8 cellular contexts compared by ENCODE assay signal in the genomic region with DNA sequence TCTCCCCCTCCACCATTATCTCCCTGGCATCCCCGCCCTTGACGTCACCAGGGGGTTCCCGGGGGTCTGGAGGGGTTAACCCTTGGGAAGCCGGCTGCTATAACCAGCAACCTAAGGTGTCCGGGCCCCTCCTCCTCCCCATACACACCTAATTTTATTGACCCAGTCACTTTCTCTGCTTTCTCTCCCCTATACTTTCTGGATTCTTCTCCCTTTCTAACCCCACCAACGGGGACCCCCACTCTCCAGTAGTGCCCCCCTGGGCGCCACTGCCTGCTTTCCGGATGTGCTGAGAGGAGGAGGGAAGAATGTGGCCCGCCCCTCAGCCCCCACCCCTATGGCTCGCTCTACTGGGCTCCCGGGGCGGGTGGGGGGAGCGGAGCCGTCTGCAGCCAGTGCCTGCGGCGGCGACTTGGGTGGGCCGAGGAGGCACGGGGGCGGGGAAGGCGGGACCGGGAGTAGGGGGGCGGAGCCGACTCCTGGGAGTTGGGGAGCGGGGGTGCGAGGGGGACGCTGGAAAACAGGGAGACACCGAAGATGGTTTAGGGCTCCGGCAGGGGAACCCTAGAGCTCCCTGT. TPM values are rescaled to one million over a fixed set of nuclear protein-coding genes. Genes with fewer than 3 reads are reported as not detected.
DNase-seq lines count a peak whose midpoint lies in the region; ATAC-seq and TF ChIP-seq lines count a peak whose summit lies in the region.

No MANE protein-coding gene starts in this region.

- peak overlapping the region; percentile 66 for H3K4me3 ChIP-seq in fibroblast of pulmonary artery (replicated peaks; ENCODE audit: low read depth, low read length)

- peak in 1 of 2 donors; percentile 7 for ATAC-seq in natural killer cell treated with Interleukin-12 subunit alpha and Interleukin-12 subunit beta and Interleukin-15 and Interleukin-18, amount 100 ng/mL, for 72 hours
- ATAC-seq in GM18517 (IDR thresholded peaks at IDR 0.05; ENCODE audit: unreplicated experiment) (no peak), HG02938 (IDR thresholded peaks at IDR 0.05; ENCODE audit: unreplicated experiment) (no peak)

- peaks cover 44% of the 10 kb centered on the region for H3K4me1 Mint-ChIP-seq in activated CD4-positive, alpha-beta memory T cell treated with anti-CD3 and anti-CD28 coated beads for 36 hours (ENCODE audit: low read depth)
- H3K4me1 Mint-ChIP-seq in natural killer cell treated with Interleukin-12 subunit alpha and Interleukin-12 subunit beta and Interleukin-15 and Interleukin-18, amount 100 ng/mL, for 72 hours (ENCODE audit: low read depth in 2 of 2), result peaks cover 49 to 59% of the 10 kb centered on the region in 2 donors

- DNase-seq in HK-2 (ENCODE audit: unreplicated experiment) (peak; percentile 53), fibroblast of pulmonary artery (ENCODE audit: low read depth) (peak; percentile 37), dedifferentiated amniotic fluid mesenchymal stem cell (ENCODE audit: extremely low spot score) (no peak)
- DNase-seq in activated CD4-positive, alpha-beta memory T cell treated with anti-CD3 and anti-CD28 coated beads for 36 hours, result peak; percentile 47
- DNase-seq in natural killer cell treated with Interleukin-12 subunit alpha and Interleukin-12 subunit beta and Interleukin-15 and Interleukin-18, amount 100 ng/mL, for 72 hours (ENCODE audit: low spot score), result peak; percentile 59

- H3K27ac ChIP-seq in C4-2B, result peak overlapping the region; percentile 24; the same call in 1 of the 2 replicates

- H3K36me3 Mint-ChIP-seq in activated CD4-positive, alpha-beta memory T cell treated with anti-CD3 and anti-CD28 coated beads for 36 hours, result no peaks in the 10 kb centered on the region
- no peaks in the 10 kb centered on the region for H3K36me3 Mint-ChIP-seq in natural killer cell treated with Interleukin-12 subunit alpha and Interleukin-12 subunit beta and Interleukin-15 and Interleukin-18, amount 100 ng/mL, for 72 hours

- intact Hi-C loops in activated CD4-positive, alpha-beta memory T cell treated with anti-CD3 and anti-CD28 coated beads for 36 hours (cut with micrococcal nuclease), result no loop called here

- peaks cover 4% of the 10 kb centered on the region for H3K27me3 Mint-ChIP-seq in activated CD4-positive, alpha-beta memory T cell treated with anti-CD3 and anti-CD28 coated beads for 36 hours
- peaks cover 0 to 4% of the 10 kb centered on the region in 2 donors for H3K27me3 Mint-ChIP-seq in natural killer cell treated with Interleukin-12 subunit alpha and Interleukin-12 subunit beta and Interleukin-15 and Interleukin-18, amount 100 ng/mL, for 72 hours

- POLR2A ChIA-PET in activated CD4-positive, alpha-beta memory T cell treated with anti-CD3 and anti-CD28 coated beads for 36 hours (lab: Charles Lee), result interaction anchor here (0.6 to 1.4 kb wide), 3 partner anchors 11 to 323 kb away, joined by 3 read pairs; no protein-coding TSS in a partner anchor

- H3K27ac Mint-ChIP-seq in activated CD4-positive, alpha-beta memory T cell treated with anti-CD3 and anti-CD28 coated beads for 36 hours, result no peak overlapping the region
- peak overlapping the region in 1 of 2 donors; percentile 69 for H3K27ac Mint-ChIP-seq in natural killer cell treated with Interleukin-12 subunit alpha and Interleukin-12 subunit beta and Interleukin-15 and Interleukin-18, amount 100 ng/mL, for 72 hours

- CTCF ChIA-PET in activated CD4-positive, alpha-beta memory T cell treated with anti-CD3 and anti-CD28 coated beads for 36 hours (lab: Charles Lee), result interaction anchor here (1.0 to 6.5 kb wide), 10 partner anchors 8 to 232 kb away, joined by 3 to 47 read pairs (median 8); a partner anchor contains a TSS

- no peaks in the 10 kb centered on the region for H3K9me3 Mint-ChIP-seq in activated CD4-positive, alpha-beta memory T cell treated with anti-CD3 and anti-CD28 coated beads for 36 hours
- H3K9me3 Mint-ChIP-seq in natural killer cell treated with Interleukin-12 subunit alpha and Interleukin-12 subunit beta and Interleukin-15 and Interleukin-18, amount 100 ng/mL, for 72 hours, result no peaks in the 10 kb centered on the region

- H3K4me3 Mint-ChIP-seq in activated CD4-positive, alpha-beta memory T cell treated with anti-CD3 and anti-CD28 coated beads for 36 hours, result peak overlapping the region; percentile 80
- peak overlapping the region; percentile 82 for H3K4me3 Mint-ChIP-seq in natural killer cell treated with Interleukin-12 subunit alpha and Interleukin-12 subunit beta and Interleukin-15 and Interleukin-18, amount 100 ng/mL, for 72 hours

- TF ChIP-seq CTCF in C4-2B (conservative IDR thresholded peaks at IDR 0.05), result no peak
- TF ChIP-seq CTCF in fibroblast of pulmonary artery (IDR thresholded peaks at IDR 0.05; ENCODE audit: low read length, missing control alignments), result no peak

RNA-seq across cellular contexts. Expression of a gene that starts 1.8 kb away (rescaled TPM):
- under 1 TPM in 1 of 2 experiments, not detected in 1; 0.07 TPM for total RNA-seq in activated CD4-positive, alpha-beta memory T cell treated with anti-CD3 and anti-CD28 coated beads for 36 hours
- total RNA-seq in natural killer cell treated with Interleukin-12 subunit alpha and Interleukin-12 subunit beta and Interleukin-15 and Interleukin-18, amount 100 ng/mL, for 72 hours, result 1 to 10 TPM in 1 of 2 donors, under 1 TPM in 1; 0.61 to 1.0 TPM

RNA-seq across cellular contexts. Expression of a gene that starts 6.3 kb away (rescaled TPM):
- total RNA-seq in activated CD4-positive, alpha-beta memory T cell treated with anti-CD3 and anti-CD28 coated beads for 36 hours, result under 1 TPM; 0.34 to 0.69 TPM
- under 1 TPM in 1 of 2 donors, not detected in 1; 0.45 TPM for total RNA-seq in natural killer cell treated with Interleukin-12 subunit alpha and Interleukin-12 subunit beta and Interleukin-15 and Interleukin-18, amount 100 ng/mL, for 72 hours

RNA-seq across cellular contexts. Expression of a gene that starts 18.3 kb away (rescaled TPM):
- 10 to 100 TPM; 78.9 to 88.4 TPM for total RNA-seq in activated CD4-positive, alpha-beta memory T cell treated with anti-CD3 and anti-CD28 coated beads for 36 hours
- total RNA-seq in natural killer cell treated with Interleukin-12 subunit alpha and Interleukin-12 subunit beta and Interleukin-15 and Interleukin-18, amount 100 ng/mL, for 72 hours, result 100 to 1,000 TPM; 138 to 154 TPM

RNA-seq across cellular contexts. Expression of a gene that starts 26.5 kb away (rescaled TPM):
- 100 to 1,000 TPM; 354 to 364 TPM for total RNA-seq in activated CD4-positive, alpha-beta memory T cell treated with anti-CD3 and anti-CD28 coated beads for 36 hours
- 100 to 1,000 TPM; 336 to 446 TPM for total RNA-seq in natural killer cell treated with Interleukin-12 subunit alpha and Interleukin-12 subunit beta and Interleukin-15 and Interleukin-18, amount 100 ng/mL, for 72 hours

RNA-seq across cellular contexts. Expression of a gene that starts 26.8 kb away (rescaled TPM):
- not detected for total RNA-seq in activated CD4-positive, alpha-beta memory T cell treated with anti-CD3 and anti-CD28 coated beads for 36 hours
- total RNA-seq in natural killer cell treated with Interleukin-12 subunit alpha and Interleukin-12 subunit beta and Interleukin-15 and Interleukin-18, amount 100 ng/mL, for 72 hours, result not detected
